Comparison of ENCODE assay signal across 1 cellular context in the genomic region with DNA sequence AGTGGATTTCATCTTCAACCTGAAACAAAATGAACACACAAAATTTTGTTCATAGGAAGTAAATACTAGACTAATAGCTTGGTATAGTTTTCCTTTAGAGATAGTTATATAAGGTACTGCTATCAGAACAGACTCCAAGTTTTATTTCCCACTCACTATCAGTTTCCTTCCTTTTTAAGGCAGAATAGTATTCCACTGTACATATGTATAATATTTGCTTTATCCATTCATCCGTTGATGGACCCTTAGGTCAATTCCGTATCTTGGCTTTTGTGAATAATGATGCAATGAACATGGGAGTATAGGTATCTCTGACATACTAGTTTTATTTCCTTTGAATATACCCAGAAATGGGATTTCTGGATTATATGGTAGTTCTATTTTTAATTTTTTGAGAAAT.
TF ChIP-seq lines count a peak whose summit lies in the region.

No MANE protein-coding gene starts in this region.

TF ChIP-seq in HEK293, 187 proteins besides CTCF, POLR2A, EP300 and RAD21:
- TF ChIP-seq ZNF146 (tag by site-specific recombination; IDR thresholded peaks at IDR 0.05) (peak; percentile 95), ZEB2 (tag by site-specific recombination; IDR thresholded peaks at IDR 0.05) (no peak), SP2 (tag by site-specific recombination; IDR thresholded peaks at IDR 0.05) (no peak)
- TF ChIP-seq, protein P1, sequence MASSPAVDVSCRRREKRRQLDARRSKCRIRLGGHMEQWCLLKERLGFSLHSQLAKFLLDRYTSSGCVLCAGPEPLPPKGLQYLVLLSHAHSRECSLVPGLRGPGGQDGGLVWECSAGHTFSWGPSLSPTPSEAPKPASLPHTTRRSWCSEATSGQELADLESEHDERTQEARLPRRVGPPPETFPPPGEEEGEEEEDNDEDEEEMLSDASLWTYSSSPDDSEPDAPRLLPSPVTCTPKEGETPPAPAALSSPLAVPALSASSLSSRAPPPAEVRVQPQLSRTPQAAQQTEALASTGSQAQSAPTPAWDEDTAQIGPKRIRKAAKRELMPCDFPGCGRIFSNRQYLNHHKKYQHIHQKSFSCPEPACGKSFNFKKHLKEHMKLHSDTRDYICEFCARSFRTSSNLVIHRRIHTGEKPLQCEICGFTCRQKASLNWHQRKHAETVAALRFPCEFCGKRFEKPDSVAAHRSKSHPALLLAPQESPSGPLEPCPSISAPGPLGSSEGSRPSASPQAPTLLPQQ (tag by site-specific recombination; IDR thresholded peaks at IDR 0.05), result no peak
